In the genomic region with DNA sequence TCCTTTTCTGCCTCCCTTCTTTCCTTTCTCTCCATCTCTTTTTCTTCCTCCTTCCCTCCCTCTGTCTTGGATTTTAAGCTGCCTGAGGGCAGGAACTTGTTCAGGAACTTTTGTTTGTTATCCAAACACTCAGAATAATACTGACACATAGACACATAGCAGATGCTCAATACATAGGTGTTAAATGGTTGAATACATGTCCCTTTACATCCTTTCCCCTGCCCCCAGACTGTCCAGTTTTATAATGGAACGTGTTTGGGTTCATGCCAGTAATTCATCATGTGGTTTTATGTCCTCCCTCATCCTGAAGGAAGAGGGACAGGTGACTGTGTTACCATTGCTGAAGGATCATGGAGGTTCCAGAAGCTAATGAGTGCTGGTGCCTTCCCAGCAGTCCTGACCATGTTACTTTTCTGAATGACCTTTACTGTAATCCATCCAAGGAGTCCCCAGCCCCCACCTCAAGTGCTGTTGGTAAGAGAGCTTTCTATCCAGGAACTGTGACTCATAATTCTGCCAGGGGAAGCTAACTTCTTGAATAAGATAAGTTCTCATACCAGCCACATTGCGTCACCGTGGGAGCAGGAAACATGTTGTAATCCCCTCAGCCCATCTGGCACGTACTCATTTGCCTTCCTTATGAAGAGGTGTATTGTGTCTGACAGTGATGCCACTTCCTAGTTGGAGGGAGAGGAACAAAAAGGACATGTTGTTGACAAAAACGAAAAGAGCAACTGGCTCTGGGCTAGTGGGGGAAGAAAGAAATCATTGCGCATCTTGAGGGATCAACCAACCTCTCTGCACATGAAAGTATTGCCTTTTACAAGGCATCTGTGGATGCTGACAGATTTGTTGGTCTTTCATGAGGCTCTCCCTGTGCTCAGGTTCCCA, we compare ENCODE assay signal across 1 cellular context.
A peak's percentile ranks its signal among the peaks of the same experiment; 100 is the strongest.
TF ChIP-seq lines count a peak whose summit lies in the region.

No MANE protein-coding gene starts in this region.

TF ChIP-seq in HepG2, 621 proteins besides CTCF, POLR2A, EP300 and RAD21 (continued from another document and continues in another):
- TF ChIP-seq, protein P1, sequence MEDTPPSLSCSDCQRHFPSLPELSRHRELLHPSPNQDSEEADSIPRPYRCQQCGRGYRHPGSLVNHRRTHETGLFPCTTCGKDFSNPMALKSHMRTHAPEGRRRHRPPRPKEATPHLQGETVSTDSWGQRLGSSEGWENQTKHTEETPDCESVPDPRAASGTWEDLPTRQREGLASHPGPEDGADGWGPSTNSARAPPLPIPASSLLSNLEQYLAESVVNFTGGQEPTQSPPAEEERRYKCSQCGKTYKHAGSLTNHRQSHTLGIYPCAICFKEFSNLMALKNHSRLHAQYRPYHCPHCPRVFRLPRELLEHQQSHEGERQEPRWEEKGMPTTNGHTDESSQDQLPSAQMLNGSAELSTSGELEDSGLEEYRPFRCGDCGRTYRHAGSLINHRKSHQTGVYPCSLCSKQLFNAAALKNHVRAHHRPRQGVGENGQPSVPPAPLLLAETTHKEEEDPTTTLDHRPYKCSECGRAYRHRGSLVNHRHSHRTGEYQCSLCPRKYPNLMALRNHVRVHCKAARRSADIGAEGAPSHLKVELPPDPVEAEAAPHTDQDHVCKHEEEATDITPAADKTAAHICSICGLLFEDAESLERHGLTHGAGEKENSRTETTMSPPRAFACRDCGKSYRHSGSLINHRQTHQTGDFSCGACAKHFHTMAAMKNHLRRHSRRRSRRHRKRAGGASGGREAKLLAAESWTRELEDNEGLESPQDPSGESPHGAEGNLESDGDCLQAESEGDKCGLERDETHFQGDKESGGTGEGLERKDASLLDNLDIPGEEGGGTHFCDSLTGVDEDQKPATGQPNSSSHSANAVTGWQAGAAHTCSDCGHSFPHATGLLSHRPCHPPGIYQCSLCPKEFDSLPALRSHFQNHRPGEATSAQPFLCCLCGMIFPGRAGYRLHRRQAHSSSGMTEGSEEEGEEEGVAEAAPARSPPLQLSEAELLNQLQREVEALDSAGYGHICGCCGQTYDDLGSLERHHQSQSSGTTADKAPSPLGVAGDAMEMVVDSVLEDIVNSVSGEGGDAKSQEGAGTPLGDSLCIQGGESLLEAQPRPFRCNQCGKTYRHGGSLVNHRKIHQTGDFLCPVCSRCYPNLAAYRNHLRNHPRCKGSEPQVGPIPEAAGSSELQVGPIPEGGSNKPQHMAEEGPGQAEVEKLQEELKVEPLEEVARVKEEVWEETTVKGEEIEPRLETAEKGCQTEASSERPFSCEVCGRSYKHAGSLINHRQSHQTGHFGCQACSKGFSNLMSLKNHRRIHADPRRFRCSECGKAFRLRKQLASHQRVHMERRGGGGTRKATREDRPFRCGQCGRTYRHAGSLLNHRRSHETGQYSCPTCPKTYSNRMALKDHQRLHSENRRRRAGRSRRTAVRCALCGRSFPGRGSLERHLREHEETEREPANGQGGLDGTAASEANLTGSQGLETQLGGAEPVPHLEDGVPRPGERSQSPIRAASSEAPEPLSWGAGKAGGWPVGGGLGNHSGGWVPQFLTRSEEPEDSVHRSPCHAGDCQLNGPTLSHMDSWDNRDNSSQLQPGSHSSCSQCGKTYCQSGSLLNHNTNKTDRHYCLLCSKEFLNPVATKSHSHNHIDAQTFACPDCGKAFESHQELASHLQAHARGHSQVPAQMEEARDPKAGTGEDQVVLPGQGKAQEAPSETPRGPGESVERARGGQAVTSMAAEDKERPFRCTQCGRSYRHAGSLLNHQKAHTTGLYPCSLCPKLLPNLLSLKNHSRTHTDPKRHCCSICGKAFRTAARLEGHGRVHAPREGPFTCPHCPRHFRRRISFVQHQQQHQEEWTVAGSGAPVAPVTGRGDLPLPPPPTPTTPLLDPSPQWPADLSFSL (CRISPR knock-in tag; IDR thresholded peaks at IDR 0.05), result no peak
- TF ChIP-seq ZNF724P (CRISPR knock-in tag; IDR thresholded peaks at IDR 0.05; ENCODE audit: borderline replicate concordance) (no peak), ZNF274 (CRISPR knock-in tag; IDR thresholded peaks at IDR 0.05) (no peak), ZNF773 (CRISPR knock-in tag; IDR thresholded peaks at IDR 0.05; ENCODE audit: borderline replicate concordance) (no peak), ZNF629 (CRISPR knock-in tag; conservative IDR thresholded peaks at IDR 0.05) (no peak), ADNP (CRISPR knock-in tag; IDR thresholded peaks at IDR 0.05) (no peak), ZNF543 (CRISPR knock-in tag; IDR thresholded peaks at IDR 0.05) (no peak), KDM5A (IDR thresholded peaks at IDR 0.05; ENCODE audit: borderline replicate concordance, low read length) (no peak), ZNF44 (CRISPR knock-in tag; IDR thresholded peaks at IDR 0.05) (no peak), THYN1 (CRISPR knock-in tag; IDR thresholded peaks at IDR 0.05; ENCODE audit: borderline replicate concordance, low read depth) (no peak), ETV5 (CRISPR knock-in tag; IDR thresholded peaks at IDR 0.05; ENCODE audit: borderline replicate concordance) (peak; percentile 97), ATAD3A (CRISPR knock-in tag; IDR thresholded peaks at IDR 0.05) (no peak), TP53 (CRISPR knock-in tag; conservative IDR thresholded peaks at IDR 0.05) (0 out of 2 replicates have a peak, but pooled peaks have one; percentile 32), ZNF883 (CRISPR knock-in tag; IDR thresholded peaks at IDR 0.05; ENCODE audit: not compliant biosample characterization) (no peak), MZF1 (CRISPR knock-in tag; IDR thresholded peaks at IDR 0.05; ENCODE audit: borderline replicate concordance) (no peak; the same call in 1 of the 2 replicates), BCL6 (CRISPR knock-in tag; IDR thresholded peaks at IDR 0.05) (peak; percentile 99), MED13 (CRISPR knock-in tag; IDR thresholded peaks at IDR 0.05) (no peak), ZFY (CRISPR knock-in tag; IDR thresholded peaks at IDR 0.05) (no peak)
- TF ChIP-seq, protein P2, sequence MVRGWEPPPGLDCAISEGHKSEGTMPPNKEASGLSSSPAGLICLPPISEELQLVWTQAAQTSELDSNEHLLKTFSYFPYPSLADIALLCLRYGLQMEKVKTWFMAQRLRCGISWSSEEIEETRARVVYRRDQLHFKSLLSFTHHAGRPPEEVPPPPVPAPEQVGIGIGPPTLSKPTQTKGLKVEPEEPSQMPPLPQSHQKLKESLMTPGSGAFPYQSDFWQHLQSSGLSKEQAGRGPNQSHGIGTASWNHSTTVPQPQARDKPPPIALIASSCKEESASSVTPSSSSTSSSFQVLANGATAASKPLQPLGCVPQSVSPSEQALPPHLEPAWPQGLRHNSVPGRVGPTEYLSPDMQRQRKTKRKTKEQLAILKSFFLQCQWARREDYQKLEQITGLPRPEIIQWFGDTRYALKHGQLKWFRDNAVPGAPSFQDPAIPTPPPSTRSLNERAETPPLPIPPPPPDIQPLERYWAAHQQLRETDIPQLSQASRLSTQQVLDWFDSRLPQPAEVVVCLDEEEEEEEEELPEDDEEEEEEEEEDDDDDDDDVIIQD (CRISPR knock-in tag; IDR thresholded peaks at IDR 0.05; ENCODE audit: low read depth), result peak; percentile 99
- TF ChIP-seq, protein P3, sequence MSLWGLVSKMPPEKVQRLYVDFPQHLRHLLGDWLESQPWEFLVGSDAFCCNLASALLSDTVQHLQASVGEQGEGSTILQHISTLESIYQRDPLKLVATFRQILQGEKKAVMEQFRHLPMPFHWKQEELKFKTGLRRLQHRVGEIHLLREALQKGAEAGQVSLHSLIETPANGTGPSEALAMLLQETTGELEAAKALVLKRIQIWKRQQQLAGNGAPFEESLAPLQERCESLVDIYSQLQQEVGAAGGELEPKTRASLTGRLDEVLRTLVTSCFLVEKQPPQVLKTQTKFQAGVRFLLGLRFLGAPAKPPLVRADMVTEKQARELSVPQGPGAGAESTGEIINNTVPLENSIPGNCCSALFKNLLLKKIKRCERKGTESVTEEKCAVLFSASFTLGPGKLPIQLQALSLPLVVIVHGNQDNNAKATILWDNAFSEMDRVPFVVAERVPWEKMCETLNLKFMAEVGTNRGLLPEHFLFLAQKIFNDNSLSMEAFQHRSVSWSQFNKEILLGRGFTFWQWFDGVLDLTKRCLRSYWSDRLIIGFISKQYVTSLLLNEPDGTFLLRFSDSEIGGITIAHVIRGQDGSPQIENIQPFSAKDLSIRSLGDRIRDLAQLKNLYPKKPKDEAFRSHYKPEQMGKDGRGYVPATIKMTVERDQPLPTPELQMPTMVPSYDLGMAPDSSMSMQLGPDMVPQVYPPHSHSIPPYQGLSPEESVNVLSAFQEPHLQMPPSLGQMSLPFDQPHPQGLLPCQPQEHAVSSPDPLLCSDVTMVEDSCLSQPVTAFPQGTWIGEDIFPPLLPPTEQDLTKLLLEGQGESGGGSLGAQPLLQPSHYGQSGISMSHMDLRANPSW (CRISPR knock-in tag; IDR thresholded peaks at IDR 0.05; ENCODE audit: borderline replicate concordance), result no peak; the same call in 1 of the 2 replicates
- TF ChIP-seq, protein P4, sequence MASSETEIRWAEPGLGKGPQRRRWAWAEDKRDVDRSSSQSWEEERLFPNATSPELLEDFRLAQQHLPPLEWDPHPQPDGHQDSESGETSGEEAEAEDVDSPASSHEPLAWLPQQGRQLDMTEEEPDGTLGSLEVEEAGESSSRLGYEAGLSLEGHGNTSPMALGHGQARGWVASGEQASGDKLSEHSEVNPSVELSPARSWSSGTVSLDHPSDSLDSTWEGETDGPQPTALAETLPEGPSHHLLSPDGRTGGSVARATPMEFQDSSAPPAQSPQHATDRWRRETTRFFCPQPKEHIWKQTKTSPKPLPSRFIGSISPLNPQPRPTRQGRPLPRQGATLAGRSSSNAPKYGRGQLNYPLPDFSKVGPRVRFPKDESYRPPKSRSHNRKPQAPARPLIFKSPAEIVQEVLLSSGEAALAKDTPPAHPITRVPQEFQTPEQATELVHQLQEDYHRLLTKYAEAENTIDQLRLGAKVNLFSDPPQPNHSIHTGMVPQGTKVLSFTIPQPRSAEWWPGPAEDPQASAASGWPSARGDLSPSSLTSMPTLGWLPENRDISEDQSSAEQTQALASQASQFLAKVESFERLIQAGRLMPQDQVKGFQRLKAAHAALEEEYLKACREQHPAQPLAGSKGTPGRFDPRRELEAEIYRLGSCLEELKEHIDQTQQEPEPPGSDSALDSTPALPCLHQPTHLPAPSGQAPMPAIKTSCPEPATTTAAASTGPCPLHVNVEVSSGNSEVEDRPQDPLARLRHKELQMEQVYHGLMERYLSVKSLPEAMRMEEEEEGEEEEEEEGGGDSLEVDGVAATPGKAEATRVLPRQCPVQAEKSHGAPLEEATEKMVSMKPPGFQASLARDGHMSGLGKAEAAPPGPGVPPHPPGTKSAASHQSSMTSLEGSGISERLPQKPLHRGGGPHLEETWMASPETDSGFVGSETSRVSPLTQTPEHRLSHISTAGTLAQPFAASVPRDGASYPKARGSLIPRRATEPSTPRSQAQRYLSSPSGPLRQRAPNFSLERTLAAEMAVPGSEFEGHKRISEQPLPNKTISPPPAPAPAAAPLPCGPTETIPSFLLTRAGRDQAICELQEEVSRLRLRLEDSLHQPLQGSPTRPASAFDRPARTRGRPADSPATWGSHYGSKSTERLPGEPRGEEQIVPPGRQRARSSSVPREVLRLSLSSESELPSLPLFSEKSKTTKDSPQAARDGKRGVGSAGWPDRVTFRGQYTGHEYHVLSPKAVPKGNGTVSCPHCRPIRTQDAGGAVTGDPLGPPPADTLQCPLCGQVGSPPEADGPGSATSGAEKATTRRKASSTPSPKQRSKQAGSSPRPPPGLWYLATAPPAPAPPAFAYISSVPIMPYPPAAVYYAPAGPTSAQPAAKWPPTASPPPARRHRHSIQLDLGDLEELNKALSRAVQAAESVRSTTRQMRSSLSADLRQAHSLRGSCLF (CRISPR knock-in tag; IDR thresholded peaks at IDR 0.05; ENCODE audit: borderline replicate concordance), result no peak
- TF ChIP-seq, protein P5, sequence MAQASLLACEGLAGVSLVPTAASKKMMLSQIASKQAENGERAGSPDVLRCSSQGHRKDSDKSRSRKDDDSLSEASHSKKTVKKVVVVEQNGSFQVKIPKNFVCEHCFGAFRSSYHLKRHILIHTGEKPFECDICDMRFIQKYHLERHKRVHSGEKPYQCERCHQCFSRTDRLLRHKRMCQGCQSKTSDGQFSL (CRISPR knock-in tag; IDR thresholded peaks at IDR 0.05), result no peak
- TF ChIP-seq, protein P6, sequence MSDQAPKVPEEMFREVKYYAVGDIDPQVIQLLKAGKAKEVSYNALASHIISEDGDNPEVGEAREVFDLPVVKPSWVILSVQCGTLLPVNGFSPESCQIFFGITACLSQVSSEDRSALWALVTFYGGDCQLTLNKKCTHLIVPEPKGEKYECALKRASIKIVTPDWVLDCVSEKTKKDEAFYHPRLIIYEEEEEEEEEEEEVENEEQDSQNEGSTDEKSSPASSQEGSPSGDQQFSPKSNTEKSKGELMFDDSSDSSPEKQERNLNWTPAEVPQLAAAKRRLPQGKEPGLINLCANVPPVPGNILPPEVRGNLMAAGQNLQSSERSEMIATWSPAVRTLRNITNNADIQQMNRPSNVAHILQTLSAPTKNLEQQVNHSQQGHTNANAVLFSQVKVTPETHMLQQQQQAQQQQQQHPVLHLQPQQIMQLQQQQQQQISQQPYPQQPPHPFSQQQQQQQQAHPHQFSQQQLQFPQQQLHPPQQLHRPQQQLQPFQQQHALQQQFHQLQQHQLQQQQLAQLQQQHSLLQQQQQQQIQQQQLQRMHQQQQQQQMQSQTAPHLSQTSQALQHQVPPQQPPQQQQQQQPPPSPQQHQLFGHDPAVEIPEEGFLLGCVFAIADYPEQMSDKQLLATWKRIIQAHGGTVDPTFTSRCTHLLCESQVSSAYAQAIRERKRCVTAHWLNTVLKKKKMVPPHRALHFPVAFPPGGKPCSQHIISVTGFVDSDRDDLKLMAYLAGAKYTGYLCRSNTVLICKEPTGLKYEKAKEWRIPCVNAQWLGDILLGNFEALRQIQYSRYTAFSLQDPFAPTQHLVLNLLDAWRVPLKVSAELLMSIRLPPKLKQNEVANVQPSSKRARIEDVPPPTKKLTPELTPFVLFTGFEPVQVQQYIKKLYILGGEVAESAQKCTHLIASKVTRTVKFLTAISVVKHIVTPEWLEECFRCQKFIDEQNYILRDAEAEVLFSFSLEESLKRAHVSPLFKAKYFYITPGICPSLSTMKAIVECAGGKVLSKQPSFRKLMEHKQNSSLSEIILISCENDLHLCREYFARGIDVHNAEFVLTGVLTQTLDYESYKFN (CRISPR knock-in tag; conservative IDR thresholded peaks at IDR 0.05), result peak; percentile 91
- TF ChIP-seq, protein P7, sequence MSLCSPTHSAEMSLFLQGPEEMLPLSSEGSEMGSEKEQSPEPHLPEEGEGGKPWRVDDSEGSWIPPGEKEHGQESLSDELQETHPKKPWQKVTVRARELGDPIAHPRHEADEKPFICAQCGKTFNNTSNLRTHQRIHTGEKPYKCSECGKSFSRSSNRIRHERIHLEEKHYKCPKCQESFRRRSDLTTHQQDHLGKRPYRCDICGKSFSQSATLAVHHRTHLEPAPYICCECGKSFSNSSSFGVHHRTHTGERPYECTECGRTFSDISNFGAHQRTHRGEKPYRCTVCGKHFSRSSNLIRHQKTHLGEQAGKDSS (CRISPR knock-in tag; IDR thresholded peaks at IDR 0.05; ENCODE audit: borderline replicate concordance, low read depth), result no peak
- TF ChIP-seq, protein P8, sequence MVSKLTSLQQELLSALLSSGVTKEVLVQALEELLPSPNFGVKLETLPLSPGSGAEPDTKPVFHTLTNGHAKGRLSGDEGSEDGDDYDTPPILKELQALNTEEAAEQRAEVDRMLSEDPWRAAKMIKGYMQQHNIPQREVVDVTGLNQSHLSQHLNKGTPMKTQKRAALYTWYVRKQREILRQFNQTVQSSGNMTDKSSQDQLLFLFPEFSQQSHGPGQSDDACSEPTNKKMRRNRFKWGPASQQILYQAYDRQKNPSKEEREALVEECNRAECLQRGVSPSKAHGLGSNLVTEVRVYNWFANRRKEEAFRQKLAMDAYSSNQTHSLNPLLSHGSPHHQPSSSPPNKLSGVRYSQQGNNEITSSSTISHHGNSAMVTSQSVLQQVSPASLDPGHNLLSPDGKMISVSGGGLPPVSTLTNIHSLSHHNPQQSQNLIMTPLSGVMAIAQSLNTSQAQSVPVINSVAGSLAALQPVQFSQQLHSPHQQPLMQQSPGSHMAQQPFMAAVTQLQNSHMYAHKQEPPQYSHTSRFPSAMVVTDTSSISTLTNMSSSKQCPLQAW (CRISPR knock-in tag; IDR thresholded peaks at IDR 0.05), result peak; percentile 96
